Comparison of ENCODE assay signal across 1 cellular context in the genomic region with DNA sequence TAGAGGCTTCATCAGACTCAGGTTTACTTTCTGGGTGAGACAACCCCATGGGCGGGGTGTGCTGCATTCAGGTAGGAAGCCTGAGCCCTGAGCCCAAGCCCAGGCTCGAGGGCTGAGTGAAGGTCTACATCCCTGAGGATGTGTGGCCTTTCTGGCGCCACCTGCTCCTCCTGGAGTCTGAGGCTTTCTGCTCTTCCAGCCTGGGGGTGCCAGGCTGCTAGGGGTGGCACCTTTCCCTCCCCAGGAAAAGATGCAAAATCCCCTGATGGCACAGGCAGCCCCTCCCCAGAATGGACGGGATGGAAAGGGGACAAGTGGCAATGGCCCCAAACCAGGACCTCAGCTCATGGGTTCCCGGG.
TF ChIP-seq lines count a peak whose summit lies in the region.

No MANE protein-coding gene starts in this region.

TF ChIP-seq in SK-N-SH, 30 proteins besides CTCF, POLR2A, EP300 and RAD21 (continued from another document):
- TF ChIP-seq, protein P1, sequence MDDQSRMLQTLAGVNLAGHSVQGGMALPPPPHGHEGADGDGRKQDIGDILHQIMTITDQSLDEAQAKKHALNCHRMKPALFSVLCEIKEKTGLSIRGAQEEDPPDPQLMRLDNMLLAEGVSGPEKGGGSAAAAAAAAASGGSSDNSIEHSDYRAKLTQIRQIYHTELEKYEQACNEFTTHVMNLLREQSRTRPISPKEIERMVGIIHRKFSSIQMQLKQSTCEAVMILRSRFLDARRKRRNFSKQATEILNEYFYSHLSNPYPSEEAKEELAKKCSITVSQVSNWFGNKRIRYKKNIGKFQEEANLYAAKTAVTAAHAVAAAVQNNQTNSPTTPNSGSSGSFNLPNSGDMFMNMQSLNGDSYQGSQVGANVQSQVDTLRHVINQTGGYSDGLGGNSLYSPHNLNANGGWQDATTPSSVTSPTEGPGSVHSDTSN (IDR thresholded peaks at IDR 0.05) = no peak
- TF ChIP-seq GABPA (IDR thresholded peaks at IDR 0.05; ENCODE audit: low read depth) (no peak), TEAD4 (IDR thresholded peaks at IDR 0.05; ENCODE audit: borderline replicate concordance, insufficient read depth) (no peak), RFX5 (IDR thresholded peaks at IDR 0.05; ENCODE audit: low read length) (no peak), CHD2 (IDR thresholded peaks at IDR 0.05; ENCODE audit: low read length, partially characterized antibody) (no peak), TAF1 (IDR thresholded peaks at IDR 0.05; ENCODE audit: borderline replicate concordance, low read depth, low read length) (no peak), NFIC (IDR thresholded peaks at IDR 0.05; ENCODE audit: borderline replicate concordance) (no peak), TCF12 (IDR thresholded peaks at IDR 0.05) (no peak), MEF2A (IDR thresholded peaks at IDR 0.05; ENCODE audit: borderline replicate concordance, low read depth) (no peak), RXRA (IDR thresholded peaks at IDR 0.05; ENCODE audit: borderline replicate concordance, low read depth) (no peak)
- TF ChIP-seq, protein P2, sequence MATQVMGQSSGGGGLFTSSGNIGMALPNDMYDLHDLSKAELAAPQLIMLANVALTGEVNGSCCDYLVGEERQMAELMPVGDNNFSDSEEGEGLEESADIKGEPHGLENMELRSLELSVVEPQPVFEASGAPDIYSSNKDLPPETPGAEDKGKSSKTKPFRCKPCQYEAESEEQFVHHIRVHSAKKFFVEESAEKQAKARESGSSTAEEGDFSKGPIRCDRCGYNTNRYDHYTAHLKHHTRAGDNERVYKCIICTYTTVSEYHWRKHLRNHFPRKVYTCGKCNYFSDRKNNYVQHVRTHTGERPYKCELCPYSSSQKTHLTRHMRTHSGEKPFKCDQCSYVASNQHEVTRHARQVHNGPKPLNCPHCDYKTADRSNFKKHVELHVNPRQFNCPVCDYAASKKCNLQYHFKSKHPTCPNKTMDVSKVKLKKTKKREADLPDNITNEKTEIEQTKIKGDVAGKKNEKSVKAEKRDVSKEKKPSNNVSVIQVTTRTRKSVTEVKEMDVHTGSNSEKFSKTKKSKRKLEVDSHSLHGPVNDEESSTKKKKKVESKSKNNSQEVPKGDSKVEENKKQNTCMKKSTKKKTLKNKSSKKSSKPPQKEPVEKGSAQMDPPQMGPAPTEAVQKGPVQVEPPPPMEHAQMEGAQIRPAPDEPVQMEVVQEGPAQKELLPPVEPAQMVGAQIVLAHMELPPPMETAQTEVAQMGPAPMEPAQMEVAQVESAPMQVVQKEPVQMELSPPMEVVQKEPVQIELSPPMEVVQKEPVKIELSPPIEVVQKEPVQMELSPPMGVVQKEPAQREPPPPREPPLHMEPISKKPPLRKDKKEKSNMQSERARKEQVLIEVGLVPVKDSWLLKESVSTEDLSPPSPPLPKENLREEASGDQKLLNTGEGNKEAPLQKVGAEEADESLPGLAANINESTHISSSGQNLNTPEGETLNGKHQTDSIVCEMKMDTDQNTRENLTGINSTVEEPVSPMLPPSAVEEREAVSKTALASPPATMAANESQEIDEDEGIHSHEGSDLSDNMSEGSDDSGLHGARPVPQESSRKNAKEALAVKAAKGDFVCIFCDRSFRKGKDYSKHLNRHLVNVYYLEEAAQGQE (IDR thresholded peaks at IDR 0.05; ENCODE audit: low read depth, low read length) = no peak
- TF ChIP-seq, protein P3, sequence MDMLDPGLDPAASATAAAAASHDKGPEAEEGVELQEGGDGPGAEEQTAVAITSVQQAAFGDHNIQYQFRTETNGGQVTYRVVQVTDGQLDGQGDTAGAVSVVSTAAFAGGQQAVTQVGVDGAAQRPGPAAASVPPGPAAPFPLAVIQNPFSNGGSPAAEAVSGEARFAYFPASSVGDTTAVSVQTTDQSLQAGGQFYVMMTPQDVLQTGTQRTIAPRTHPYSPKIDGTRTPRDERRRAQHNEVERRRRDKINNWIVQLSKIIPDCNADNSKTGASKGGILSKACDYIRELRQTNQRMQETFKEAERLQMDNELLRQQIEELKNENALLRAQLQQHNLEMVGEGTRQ (IDR thresholded peaks at IDR 0.05; ENCODE audit: borderline replicate concordance, low read depth, low read length) = no peak
- TF ChIP-seq, protein P4, sequence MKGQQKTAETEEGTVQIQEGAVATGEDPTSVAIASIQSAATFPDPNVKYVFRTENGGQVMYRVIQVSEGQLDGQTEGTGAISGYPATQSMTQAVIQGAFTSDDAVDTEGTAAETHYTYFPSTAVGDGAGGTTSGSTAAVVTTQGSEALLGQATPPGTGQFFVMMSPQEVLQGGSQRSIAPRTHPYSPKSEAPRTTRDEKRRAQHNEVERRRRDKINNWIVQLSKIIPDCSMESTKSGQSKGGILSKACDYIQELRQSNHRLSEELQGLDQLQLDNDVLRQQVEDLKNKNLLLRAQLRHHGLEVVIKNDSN (IDR thresholded peaks at IDR 0.05; ENCODE audit: borderline replicate concordance, low read depth) = no peak
